Comparison of ENCODE assay signal across 2 cellular contexts in the genomic region with DNA sequence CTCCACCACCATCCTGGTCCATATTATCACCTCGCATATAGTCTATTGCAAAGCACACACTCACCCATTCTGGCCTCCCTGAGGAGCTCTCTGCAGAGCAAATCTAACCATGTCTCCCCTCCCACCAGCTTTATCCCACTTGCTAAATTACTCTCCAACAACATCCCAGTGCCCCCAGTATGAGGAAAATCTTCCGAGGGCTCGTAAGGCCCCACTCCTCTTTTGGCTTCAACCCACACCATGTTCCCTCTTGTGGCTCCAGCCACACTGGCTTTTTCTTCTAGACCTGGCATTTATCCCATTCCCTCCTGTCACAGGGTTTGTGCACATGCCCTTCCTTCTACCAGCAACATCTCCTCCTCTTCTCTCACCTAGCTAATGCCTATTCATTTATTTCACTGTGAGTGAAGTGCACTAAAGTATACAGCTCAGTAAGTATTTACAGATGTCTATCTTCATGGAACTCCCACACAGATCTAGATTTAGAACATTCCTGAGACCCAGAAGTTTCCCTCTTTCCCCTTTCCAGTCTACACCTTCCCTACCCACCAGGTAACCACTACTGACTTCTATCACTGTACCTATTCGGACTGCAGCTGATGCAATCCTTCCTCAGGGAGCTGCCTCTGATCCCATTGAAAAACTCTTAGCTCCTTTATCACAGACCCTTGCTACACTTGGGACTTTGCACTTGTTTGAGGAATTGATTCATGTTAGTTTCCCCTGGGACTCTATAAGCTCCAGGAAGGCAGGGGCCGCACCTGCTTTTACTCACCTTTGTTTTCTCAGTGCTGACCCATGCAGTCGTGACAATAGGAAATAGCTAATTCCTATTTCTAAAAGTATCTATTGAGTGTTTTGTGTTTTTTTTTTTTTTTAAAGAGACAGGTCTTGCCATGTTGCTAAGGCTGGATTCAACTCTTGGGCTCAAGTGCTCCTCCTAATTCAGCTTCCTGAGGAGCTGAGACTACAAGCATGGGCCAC.
TF ChIP-seq lines count a peak whose summit lies in the region.

No MANE protein-coding gene starts in this region.

TF ChIP-seq in GM23338, 12 proteins besides CTCF, POLR2A, EP300 and RAD21:
- TF ChIP-seq EZH2phosphoT487 (IDR thresholded peaks at IDR 0.05; ENCODE audit: unreplicated experiment) (no peak), CREB1 (CRISPR knock-in tag; IDR thresholded peaks at IDR 0.05; ENCODE audit: low read depth) (no peak), NANOG (IDR thresholded peaks at IDR 0.05; ENCODE audit: borderline replicate concordance) (no peak)
- TF ChIP-seq, protein P1, sequence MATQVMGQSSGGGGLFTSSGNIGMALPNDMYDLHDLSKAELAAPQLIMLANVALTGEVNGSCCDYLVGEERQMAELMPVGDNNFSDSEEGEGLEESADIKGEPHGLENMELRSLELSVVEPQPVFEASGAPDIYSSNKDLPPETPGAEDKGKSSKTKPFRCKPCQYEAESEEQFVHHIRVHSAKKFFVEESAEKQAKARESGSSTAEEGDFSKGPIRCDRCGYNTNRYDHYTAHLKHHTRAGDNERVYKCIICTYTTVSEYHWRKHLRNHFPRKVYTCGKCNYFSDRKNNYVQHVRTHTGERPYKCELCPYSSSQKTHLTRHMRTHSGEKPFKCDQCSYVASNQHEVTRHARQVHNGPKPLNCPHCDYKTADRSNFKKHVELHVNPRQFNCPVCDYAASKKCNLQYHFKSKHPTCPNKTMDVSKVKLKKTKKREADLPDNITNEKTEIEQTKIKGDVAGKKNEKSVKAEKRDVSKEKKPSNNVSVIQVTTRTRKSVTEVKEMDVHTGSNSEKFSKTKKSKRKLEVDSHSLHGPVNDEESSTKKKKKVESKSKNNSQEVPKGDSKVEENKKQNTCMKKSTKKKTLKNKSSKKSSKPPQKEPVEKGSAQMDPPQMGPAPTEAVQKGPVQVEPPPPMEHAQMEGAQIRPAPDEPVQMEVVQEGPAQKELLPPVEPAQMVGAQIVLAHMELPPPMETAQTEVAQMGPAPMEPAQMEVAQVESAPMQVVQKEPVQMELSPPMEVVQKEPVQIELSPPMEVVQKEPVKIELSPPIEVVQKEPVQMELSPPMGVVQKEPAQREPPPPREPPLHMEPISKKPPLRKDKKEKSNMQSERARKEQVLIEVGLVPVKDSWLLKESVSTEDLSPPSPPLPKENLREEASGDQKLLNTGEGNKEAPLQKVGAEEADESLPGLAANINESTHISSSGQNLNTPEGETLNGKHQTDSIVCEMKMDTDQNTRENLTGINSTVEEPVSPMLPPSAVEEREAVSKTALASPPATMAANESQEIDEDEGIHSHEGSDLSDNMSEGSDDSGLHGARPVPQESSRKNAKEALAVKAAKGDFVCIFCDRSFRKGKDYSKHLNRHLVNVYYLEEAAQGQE (IDR thresholded peaks at IDR 0.05; ENCODE audit: unreplicated experiment) = no peak
- TF ChIP-seq, protein P2, sequence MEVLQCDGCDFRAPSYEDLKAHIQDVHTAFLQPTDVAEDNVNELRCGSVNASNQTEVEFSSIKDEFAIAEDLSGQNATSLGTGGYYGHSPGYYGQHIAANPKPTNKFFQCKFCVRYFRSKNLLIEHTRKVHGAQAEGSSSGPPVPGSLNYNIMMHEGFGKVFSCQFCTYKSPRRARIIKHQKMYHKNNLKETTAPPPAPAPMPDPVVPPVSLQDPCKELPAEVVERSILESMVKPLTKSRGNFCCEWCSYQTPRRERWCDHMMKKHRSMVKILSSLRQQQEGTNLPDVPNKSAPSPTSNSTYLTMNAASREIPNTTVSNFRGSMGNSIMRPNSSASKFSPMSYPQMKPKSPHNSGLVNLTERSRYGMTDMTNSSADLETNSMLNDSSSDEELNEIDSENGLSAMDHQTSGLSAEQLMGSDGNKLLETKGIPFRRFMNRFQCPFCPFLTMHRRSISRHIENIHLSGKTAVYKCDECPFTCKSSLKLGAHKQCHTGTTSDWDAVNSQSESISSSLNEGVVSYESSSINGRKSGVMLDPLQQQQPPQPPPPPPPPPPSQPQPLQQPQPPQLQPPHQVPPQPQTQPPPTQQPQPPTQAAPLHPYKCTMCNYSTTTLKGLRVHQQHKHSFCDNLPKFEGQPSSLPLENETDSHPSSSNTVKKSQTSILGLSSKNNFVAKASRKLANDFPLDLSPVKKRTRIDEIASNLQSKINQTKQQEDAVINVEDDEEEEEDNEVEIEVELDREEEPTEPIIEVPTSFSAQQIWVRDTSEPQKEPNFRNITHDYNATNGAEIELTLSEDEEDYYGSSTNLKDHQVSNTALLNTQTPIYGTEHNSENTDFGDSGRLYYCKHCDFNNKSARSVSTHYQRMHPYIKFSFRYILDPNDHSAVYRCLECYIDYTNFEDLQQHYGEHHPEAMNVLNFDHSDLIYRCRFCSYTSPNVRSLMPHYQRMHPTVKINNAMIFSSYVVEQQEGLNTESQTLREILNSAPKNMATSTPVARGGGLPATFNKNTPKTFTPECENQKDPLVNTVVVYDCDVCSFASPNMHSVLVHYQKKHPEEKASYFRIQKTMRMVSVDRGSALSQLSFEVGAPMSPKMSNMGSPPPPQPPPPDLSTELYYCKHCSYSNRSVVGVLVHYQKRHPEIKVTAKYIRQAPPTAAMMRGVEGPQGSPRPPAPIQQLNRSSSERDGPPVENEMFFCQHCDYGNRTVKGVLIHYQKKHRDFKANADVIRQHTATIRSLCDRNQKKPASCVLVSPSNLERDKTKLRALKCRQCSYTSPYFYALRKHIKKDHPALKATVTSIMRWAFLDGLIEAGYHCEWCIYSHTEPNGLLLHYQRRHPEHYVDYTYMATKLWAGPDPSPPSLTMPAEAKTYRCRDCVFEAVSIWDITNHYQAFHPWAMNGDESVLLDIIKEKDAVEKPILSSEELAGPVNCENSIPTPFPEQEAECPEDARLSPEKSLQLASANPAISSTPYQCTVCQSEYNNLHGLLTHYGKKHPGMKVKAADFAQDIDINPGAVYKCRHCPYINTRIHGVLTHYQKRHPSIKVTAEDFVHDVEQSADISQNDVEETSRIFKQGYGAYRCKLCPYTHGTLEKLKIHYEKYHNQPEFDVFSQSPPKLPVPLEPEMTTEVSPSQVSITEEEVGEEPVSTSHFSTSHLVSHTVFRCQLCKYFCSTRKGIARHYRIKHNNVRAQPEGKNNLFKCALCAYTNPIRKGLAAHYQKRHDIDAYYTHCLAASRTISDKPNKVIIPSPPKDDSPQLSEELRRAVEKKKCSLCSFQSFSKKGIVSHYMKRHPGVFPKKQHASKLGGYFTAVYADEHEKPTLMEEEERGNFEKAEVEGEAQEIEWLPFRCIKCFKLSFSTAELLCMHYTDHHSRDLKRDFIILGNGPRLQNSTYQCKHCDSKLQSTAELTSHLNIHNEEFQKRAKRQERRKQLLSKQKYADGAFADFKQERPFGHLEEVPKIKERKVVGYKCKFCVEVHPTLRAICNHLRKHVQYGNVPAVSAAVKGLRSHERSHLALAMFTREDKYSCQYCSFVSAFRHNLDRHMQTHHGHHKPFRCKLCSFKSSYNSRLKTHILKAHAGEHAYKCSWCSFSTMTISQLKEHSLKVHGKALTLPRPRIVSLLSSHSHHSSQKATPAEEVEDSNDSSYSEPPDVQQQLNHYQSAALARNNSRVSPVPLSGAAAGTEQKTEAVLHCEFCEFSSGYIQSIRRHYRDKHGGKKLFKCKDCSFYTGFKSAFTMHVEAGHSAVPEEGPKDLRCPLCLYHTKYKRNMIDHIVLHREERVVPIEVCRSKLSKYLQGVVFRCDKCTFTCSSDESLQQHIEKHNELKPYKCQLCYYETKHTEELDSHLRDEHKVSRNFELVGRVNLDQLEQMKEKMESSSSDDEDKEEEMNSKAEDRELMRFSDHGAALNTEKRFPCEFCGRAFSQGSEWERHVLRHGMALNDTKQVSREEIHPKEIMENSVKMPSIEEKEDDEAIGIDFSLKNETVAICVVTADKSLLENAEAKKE (CRISPR knock-in tag; IDR thresholded peaks at IDR 0.05) = no peak

TF ChIP-seq in HEK293T, 16 proteins besides CTCF, POLR2A, EP300 and RAD21:
- TF ChIP-seq ZNF384 (IDR thresholded peaks at IDR 0.05) (no peak), LEF1 (IDR thresholded peaks at IDR 0.05; ENCODE audit: borderline replicate concordance) (no peak), SP1 (IDR thresholded peaks at IDR 0.05) (no peak)
- TF ChIP-seq, protein P3, sequence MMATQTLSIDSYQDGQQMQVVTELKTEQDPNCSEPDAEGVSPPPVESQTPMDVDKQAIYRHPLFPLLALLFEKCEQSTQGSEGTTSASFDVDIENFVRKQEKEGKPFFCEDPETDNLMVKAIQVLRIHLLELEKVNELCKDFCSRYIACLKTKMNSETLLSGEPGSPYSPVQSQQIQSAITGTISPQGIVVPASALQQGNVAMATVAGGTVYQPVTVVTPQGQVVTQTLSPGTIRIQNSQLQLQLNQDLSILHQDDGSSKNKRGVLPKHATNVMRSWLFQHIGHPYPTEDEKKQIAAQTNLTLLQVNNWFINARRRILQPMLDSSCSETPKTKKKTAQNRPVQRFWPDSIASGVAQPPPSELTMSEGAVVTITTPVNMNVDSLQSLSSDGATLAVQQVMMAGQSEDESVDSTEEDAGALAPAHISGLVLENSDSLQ (IDR thresholded peaks at IDR 0.05) = no peak
